18 cellular contexts compared by ENCODE assay signal in the genomic region with DNA sequence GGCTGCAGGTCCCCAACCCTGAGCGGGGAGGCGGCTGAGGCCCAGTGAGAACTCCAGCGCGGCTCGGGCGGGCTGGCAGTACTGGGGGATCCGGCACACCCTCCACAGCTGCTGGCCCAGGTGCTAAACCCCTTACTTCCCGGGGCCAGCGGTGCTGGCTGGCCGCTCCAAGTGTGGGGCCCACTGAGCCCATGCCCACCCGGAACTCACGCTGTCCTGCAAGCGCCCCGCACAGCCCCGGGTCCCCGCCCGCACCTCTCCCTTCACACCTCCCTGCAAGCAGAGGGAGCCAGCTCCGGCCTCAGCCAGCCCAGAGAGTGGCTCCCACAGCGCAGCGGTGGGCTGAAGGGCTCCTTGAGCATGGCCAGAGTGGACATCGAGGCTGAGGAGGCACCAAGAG. TPM values are rescaled to one million over a fixed set of nuclear protein-coding genes. Genes with fewer than 3 reads are reported as not detected.
A peak's percentile ranks its signal among the peaks of the same experiment; 100 is the strongest.
DNase-seq lines count a peak whose midpoint lies in the region; ATAC-seq and TF ChIP-seq lines count a peak whose summit lies in the region.
"Had no signal": no experiment of that assay in that cellular context is flagged by ENCODE, and none has a peak within 500 bp of the region (broad histone marks: within the 10 kb centered on the region; RNA-seq: fewer than 3 reads in every experiment).

No MANE protein-coding gene starts in this region.

- 91 to 98% (median 94%) methylated on average over 19 to 21 of the region's 21 CpGs for WGBS in psoas muscle, 3 donors

- TF ChIP-seq POLR2A in breast epithelium (IDR thresholded peaks at IDR 0.05), result no peak

- H3K27me3 ChIP-seq in right atrium auricular region, result no peaks in the 10 kb centered on the region
- H3K27me3 ChIP-seq in breast epithelium, result no peaks in the 10 kb centered on the region
- H3K27me3 ChIP-seq in osteoblast (ENCODE audit: insufficient read depth, low read length), result no peaks in the 10 kb centered on the region
- H3K27me3 ChIP-seq in thoracic aorta (replicated peaks; ENCODE audit: insufficient read depth), result no peaks in the 10 kb centered on the region
- H3K27me3 ChIP-seq in psoas muscle (ENCODE audit: insufficient read depth in 3 of 3, low read length in 2 of 3), result no peaks in the 10 kb centered on the region

- H3K9me3 ChIP-seq in right atrium auricular region (no peaks in the 10 kb centered on the region), breast epithelium (no peaks in the 10 kb centered on the region), osteoblast (ENCODE audit: low read depth, low read length) (no peaks in the 10 kb centered on the region), thoracic aorta (no peaks in the 10 kb centered on the region), psoas muscle (no peaks in the 10 kb centered on the region)

- ATAC-seq in left cardiac atrium (peak in 1 of 2 donors; percentile 18), thoracic aorta (ENCODE audit: insufficient number of reproducible peaks, low FRiP score, low read depth) (no peak), GM19023 (IDR thresholded peaks at IDR 0.05; ENCODE audit: unreplicated experiment) (no peak), psoas muscle (no peak)
- ATAC-seq: Panc1 had no signal

- DNase-seq in left cardiac atrium, result peak; percentile 24
- no peak for DNase-seq in right atrium auricular region (ENCODE audit: low spot score)
- DNase-seq in breast epithelium (ENCODE audit: low spot score in 2 of 2), result no peak
- DNase-seq in osteoblast (ENCODE audit: insufficient read length, low spot score, missing footprints), result no peak
- DNase-seq in thoracic aorta (ENCODE audit: low spot score), result no peak
- no peak for DNase-seq in NCI-H1436 (lab: John Stamatoyannopoulos, UW)
- no peak for DNase-seq in psoas muscle
- DNase-seq: H7, HFFc6, KBM-7, NCI-H2081 treated with DMSO at 0.1 percent for 48 hours, NCI-H2171 treated with DMSO at 0.1 percent for 48 hours, NCI-H524 treated with DMSO at 0.1 percent for 48 hours, NCI-H82, SIG-M5 had no signal

- TF ChIP-seq CTCF in right atrium auricular region (IDR thresholded peaks at IDR 0.05), result no peak
- no peak for TF ChIP-seq CTCF in breast epithelium (IDR thresholded peaks at IDR 0.05)
- TF ChIP-seq CTCF in osteoblast (IDR thresholded peaks at IDR 0.05; ENCODE audit: extremely low read depth, low read depth, low read length), result no peak
- TF ChIP-seq CTCF in thoracic aorta (IDR thresholded peaks at IDR 0.05), result no peak
- TF ChIP-seq CTCF in psoas muscle (IDR thresholded peaks at IDR 0.05), result no peak

- H2AFZ ChIP-seq in osteoblast (ENCODE audit: low read length), result no peak overlapping the region

- H3K4me3 ChIP-seq in right atrium auricular region (no peak overlapping the region), breast epithelium (peak overlapping the region in 1 of 3 donors; percentile 15), osteoblast (ENCODE audit: insufficient read depth, low read length) (no peak overlapping the region), thoracic aorta (peak overlapping the region; percentile 49), psoas muscle (no peak overlapping the region)

- H3K4me2 ChIP-seq in osteoblast (ENCODE audit: insufficient read depth, low read length), result peak overlapping the region; percentile 25

- H3K36me3 ChIP-seq in right atrium auricular region, result no peaks in the 10 kb centered on the region
- no peaks in the 10 kb centered on the region for H3K36me3 ChIP-seq in breast epithelium
- H3K36me3 ChIP-seq in osteoblast (ENCODE audit: insufficient read depth, low read length), result no peaks in the 10 kb centered on the region
- no peaks in the 10 kb centered on the region for H3K36me3 ChIP-seq in thoracic aorta
- H3K36me3 ChIP-seq in psoas muscle (ENCODE audit: insufficient read depth in 1 of 2, low read depth in 1 of 2), result no peaks in the 10 kb centered on the region

- intact Hi-C loops in left cardiac atrium (cut with DNase I) (no loop called here), breast epithelium (cut with DNase I; ENCODE audit: low total_unique reads) (no loop called here), psoas muscle (cut with DNase I) (no loop called here)

- H4K20me1 ChIP-seq in osteoblast (ENCODE audit: insufficient read depth, low read length), result no peaks in the 10 kb centered on the region

- no peaks in the 10 kb centered on the region for H3K4me1 ChIP-seq in right atrium auricular region
- peaks cover 0 to 5% of the 10 kb centered on the region in 2 donors for H3K4me1 ChIP-seq in breast epithelium
- H3K4me1 ChIP-seq in osteoblast (ENCODE audit: insufficient read depth, low read length), result no peaks in the 10 kb centered on the region
- peaks cover 0 to 13% of the 10 kb centered on the region in 2 donors for H3K4me1 ChIP-seq in thoracic aorta (ENCODE audit: control insufficient read depth in 1 of 2, low read depth in 2 of 2)
- no peaks in the 10 kb centered on the region for H3K4me1 ChIP-seq in psoas muscle

- H3K27ac ChIP-seq in right atrium auricular region, result no peak overlapping the region
- peak overlapping the region; percentile 12 to 20 for H3K27ac ChIP-seq in breast epithelium
- no peak overlapping the region for H3K27ac ChIP-seq in osteoblast (ENCODE audit: low read depth, low read length)
- no peak overlapping the region for H3K27ac ChIP-seq in thoracic aorta
- H3K27ac ChIP-seq in psoas muscle, result no peak overlapping the region

- no peaks in the 10 kb centered on the region for H3K79me2 ChIP-seq in osteoblast (ENCODE audit: insufficient read depth, low read length)

RNA-seq across cellular contexts. Expression of gene RNF133, which starts 25.0 kb away (rescaled TPM):
- total RNA-seq in left cardiac atrium (under 1 TPM; 0.15 to 0.50 TPM), right atrium auricular region (1 to 10 TPM in 1 of 2 donors, not detected in 1; 1.1 TPM), breast epithelium (1 to 10 TPM in 2 of 3 donors, under 1 TPM in 1; 0.80 to 8.2 (median 5.6) TPM), osteoblast (0.36 and 0.59 TPM in 2 replicates), thoracic aorta (1 to 10 TPM in 1 of 2 donors, under 1 TPM in 1; 0.68 to 4.6 TPM), psoas muscle (under 1 TPM in 1 of 4 donors, not detected in 3; 0.16 TPM)
- not detected for polyA plus RNA-seq in psoas muscle
- total RNA-seq: A172, H7, HFFc6 had no signal

RNA-seq across cellular contexts. Expression of gene RNF148, which starts 28.8 kb away (rescaled TPM):
- total RNA-seq in left cardiac atrium, result under 1 TPM; 0.35 to 0.63 TPM
- total RNA-seq in right atrium auricular region, result under 1 TPM in 1 of 2 donors, not detected in 1; 0.74 TPM
- 10 to 100 TPM in 2 of 3 donors, 1 to 10 TPM in 1; 1.3 to 11.8 (median 10.7) TPM for total RNA-seq in breast epithelium
- 0.72 and 1.2 TPM in 2 replicates for total RNA-seq in osteoblast
- total RNA-seq in thoracic aorta, result 1 to 10 TPM in 1 of 2 donors, under 1 TPM in 1; 0.27 to 3.5 TPM
- not detected for total RNA-seq in psoas muscle
- polyA plus RNA-seq in psoas muscle, result under 1 TPM in 1 of 3 donors, not detected in 2; 0.05 TPM
- total RNA-seq: A172, H7, HFFc6 had no signal

Comparison
In these comparisons a context has a peak if more than half of its experiments do, and no peak if none do; other contexts are left out.
1. H3K27ac ChIP-seq: peak in breast epithelium (2 of 2); none in right atrium auricular region (0 of 2), osteoblast (single experiment), thoracic aorta (0 of 2) and psoas muscle (single experiment).